ENCODE assay signal across 12 cellular contexts in the genomic region with DNA sequence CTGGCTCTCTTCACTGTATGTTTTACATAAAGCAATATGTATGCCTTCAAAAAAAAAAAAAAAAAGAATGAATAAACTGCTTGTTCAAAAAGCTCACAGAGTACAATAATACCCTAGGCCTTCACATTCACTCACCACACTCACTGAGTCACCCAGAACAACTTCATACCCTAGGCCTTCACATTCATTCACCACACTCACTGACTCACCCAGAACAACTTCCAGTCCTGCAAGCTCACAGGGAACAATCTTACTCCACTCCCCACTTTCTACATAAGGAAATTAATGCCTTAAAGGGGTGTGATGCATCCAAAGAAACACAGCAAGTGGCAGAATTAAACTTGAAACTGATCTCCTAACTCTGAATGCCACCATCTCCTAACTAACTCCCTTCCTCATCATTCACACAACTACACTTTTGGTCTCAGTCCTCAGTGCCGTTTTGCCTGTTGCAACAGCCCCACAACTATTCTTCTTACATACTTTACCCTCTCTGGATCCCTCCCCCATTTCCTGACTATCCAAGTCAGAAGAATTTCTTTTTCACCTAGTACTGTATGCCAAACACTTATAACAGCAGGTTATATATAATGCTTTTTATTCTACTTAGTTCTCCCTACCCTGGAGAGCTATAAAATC. TPM values are rescaled to one million over a fixed set of nuclear protein-coding genes. Genes with fewer than 3 reads are reported as not detected.
DNase-seq lines count a peak whose midpoint lies in the region; ATAC-seq and TF ChIP-seq lines count a peak whose summit lies in the region.
"Had no signal": no experiment of that assay in that cellular context is flagged by ENCODE, and none has a peak within 500 bp of the region (broad histone marks: within the 10 kb centered on the region; RNA-seq: fewer than 3 reads in every experiment).

No MANE protein-coding gene starts in this region.

- no peak overlapping the region for H2AFZ ChIP-seq in OCI-LY7 (ENCODE audit: low read length)

- BruUV-seq in OCI-LY7 (replicated peaks; lab: Mats Ljungman, UMichigan): no TSS peak

- H3K9me2 ChIP-seq in OCI-LY7 (ENCODE audit: insufficient read depth, low read length): no peaks in the 10 kb centered on the region

- POLR2A ChIA-PET in OCI-LY7 (lab: Charles Lee): interaction anchor here (0.7 to 1.9 kb wide), 4 partner anchors 9 to 34 kb away, joined by 3 to 10 read pairs (median 5); a partner anchor contains a TSS

- no peaks in the 10 kb centered on the region for H3K4me1 ChIP-seq in OCI-LY7 (ENCODE audit: insufficient read depth, low read length, poor library complexity, severe bottlenecking)

- peak; percentile 72 for DNase-seq in AG08396 (ENCODE audit: low spot score)
- peak; percentile 99 for DNase-seq in HT1080 (ENCODE audit: low read depth)
- peak; percentile 91 for DNase-seq in astrocyte of the hippocampus (ENCODE audit: low read depth, low spot score)
- DNase-seq in lung microvascular endothelial cell (ENCODE audit: low read depth in 2 of 2): peak; percentile 29 to 93
- DNase-seq in OCI-LY7 (ENCODE audit: low spot score): no peak
- no peak for DNase-seq in left ventricle myocardium superior
- DNase-seq: activated CD4-positive, CD25-positive, alpha-beta regulatory T cell; effector CD8-positive, alpha-beta T cell; NCI-H1417; posterior cingulate gyrus had no signal

- CTCF ChIA-PET in OCI-LY7 (lab: Charles Lee; ENCODE audit: unreplicated experiment): no interaction called here

- no peak overlapping the region for H3K4me2 ChIP-seq in OCI-LY7 (ENCODE audit: low read length)

- ATAC-seq in HG02885 (IDR thresholded peaks at IDR 0.05; ENCODE audit: poor library complexity, unreplicated experiment): no peak
- no peak for ATAC-seq in left ventricle myocardium superior
- ATAC-seq in GM18498 (IDR thresholded peaks at IDR 0.05; ENCODE audit: unreplicated experiment): no peak

- no peak overlapping the region for H3K4me3 ChIP-seq in OCI-LY7 (ENCODE audit: low read depth, low read length, poor library complexity, severe bottlenecking)

- intact Hi-C loops in OCI-LY7 (cut with micrococcal nuclease; ENCODE audit: unreplicated experiment): no loop called here
- intact Hi-C loops in left ventricle myocardium superior (cut with micrococcal nuclease): no loop called here

- no peaks in the 10 kb centered on the region for H3K9me3 ChIP-seq in OCI-LY7 (ENCODE audit: low read length)

- no peaks in the 10 kb centered on the region for H4K20me1 ChIP-seq in OCI-LY7 (ENCODE audit: insufficient read depth, low read length)

- no peak overlapping the region for H3K27ac ChIP-seq in OCI-LY7 (ENCODE audit: low read depth, low read length, poor library complexity, severe bottlenecking)

- H3K36me3 ChIP-seq in OCI-LY7 (ENCODE audit: insufficient read depth, low read length): no peaks in the 10 kb centered on the region

- H3K79me2 ChIP-seq in OCI-LY7 (ENCODE audit: insufficient read depth, low read depth, low read length): no peaks in the 10 kb centered on the region

- no peak for TF ChIP-seq CTCF in OCI-LY7 (conservative IDR thresholded peaks at IDR 0.05; ENCODE audit: low read length)

RNA-seq across cellular contexts. Expression of a gene that starts 34.2 kb away (rescaled TPM):
- 4.0 and 7.5 TPM in 2 replicates for total RNA-seq in HT1080 (2014; rRNA removed; shearing (Covaris generic))
- polyA plus RNA-seq in HT1080 (2015; cell fraction: cytosol; rRNA removed): 4.3 and 6.2 TPM in 2 replicates
- 5.0 and 5.9 TPM in 2 replicates for polyA plus RNA-seq in HT1080 (2015; cell fraction: nucleus; rRNA removed)
- total RNA-seq in lung microvascular endothelial cell (23.1 and 30.2 TPM in 2 replicates), OCI-LY7 (2022) (10.6 and 12.7 TPM in 2 replicates), left ventricle myocardium superior (53.0 TPM)
- 2.7 TPM in 2 replicates for total RNA-seq in OCI-LY7 (2014; rRNA removed; shearing (Covaris generic))

Comparison
In these comparisons a context has a peak if more than half of its experiments do, and no peak if none do; other contexts are left out.
1. DNase-seq: peak in AG08396 (single experiment), HT1080 (single experiment), astrocyte of the hippocampus (single experiment) and lung microvascular endothelial cell (2 of 2); none in OCI-LY7 (single experiment) and left ventricle myocardium superior (single experiment).